In genomic region chr13:23710366-23710765, GRCh38 we compare ENCODE assay signal across 18 cellular contexts.
DNase-seq lines count a peak whose midpoint lies in the region; FAIRE-seq and TF ChIP-seq lines count a peak whose summit lies in the region.
"Had no signal": no experiment of that assay in that cellular context is flagged by ENCODE, and none has a peak within 500 bp of the region (broad histone marks: within the 10 kb centered on the region; RNA-seq: fewer than 3 reads in every experiment).

No MANE protein-coding gene starts in this region.

- H3K9me3 Mint-ChIP-seq in astrocyte (ENCODE audit: unreplicated experiment), result no peaks in the 10 kb centered on the region
- H3K9me3 Mint-ChIP-seq in chondrocyte (ENCODE audit: low read depth), result peaks cover 13% of the 10 kb centered on the region

- no peak overlapping the region for H3K4me3 Mint-ChIP-seq in astrocyte (ENCODE audit: unreplicated experiment)
- no peak overlapping the region for H3K4me3 Mint-ChIP-seq in chondrocyte (ENCODE audit: unreplicated experiment)
- H3K4me3 Mint-ChIP-seq: B cell; CD4-positive, CD25-positive, alpha-beta regulatory T cell; CD8-positive, alpha-beta T cell had no signal

- H3K4me1 Mint-ChIP-seq in astrocyte (ENCODE audit: low read depth, unreplicated experiment), result peaks cover 2% of the 10 kb centered on the region
- H3K4me1 Mint-ChIP-seq in chondrocyte (ENCODE audit: low read depth), result peaks cover 5% of the 10 kb centered on the region
- H3K4me1 Mint-ChIP-seq: B cell; CD4-positive, CD25-positive, alpha-beta regulatory T cell had no signal

- FAIRE-seq in astrocyte (lab: Jason Lieb, UNC), result peak; percentile 26
- no peak for FAIRE-seq in small intestine (lab: Jason Lieb, UNC)
- FAIRE-seq: G401.6, H54 had no signal

- H3K4me1 ChIP-seq in astrocyte (ENCODE audit: insufficient read depth, low read length), result peaks cover 4% of the 10 kb centered on the region
- H3K4me1 ChIP-seq in small intestine (ENCODE audit: control insufficient read depth in 2 of 2, insufficient read depth in 1 of 2, low read depth in 1 of 2, low read length in 1 of 2), result no peaks in the 10 kb centered on the region
- H3K4me1 ChIP-seq: BLaER1, Caco-2, HAP-1 had no signal

- no peaks in the 10 kb centered on the region for H3K79me2 ChIP-seq in astrocyte (ENCODE audit: insufficient read depth, low read length)

- H2AFZ ChIP-seq in astrocyte (ENCODE audit: low read depth, low read length), result no peak overlapping the region

- DNase-seq in astrocyte (ENCODE audit: low read depth), result no peak
- peak; percentile 38 for DNase-seq in epithelial cell of esophagus (ENCODE audit: low read depth)
- DNase-seq in fibroblast of peridontal ligament (ENCODE audit: extremely low read depth), result peak; percentile 61
- DNase-seq in small intestine, result no peak
- no peak for DNase-seq in iPS-NIHi11 (ENCODE audit: low spot score)
- DNase-seq in chondrocyte (ENCODE audit: low spot score), result no peak
- DNase-seq: Caco-2; CD4-positive, CD25-positive, alpha-beta regulatory T cell; CD8-positive, alpha-beta T cell; DMS153; DND-41; GOT3 had no signal

- H3K4me2 ChIP-seq in astrocyte (ENCODE audit: low read length), result no peak overlapping the region
- H3K4me2 ChIP-seq: BLaER1 had no signal

- H3K36me3 Mint-ChIP-seq in astrocyte (ENCODE audit: low read depth, unreplicated experiment) (no peaks in the 10 kb centered on the region), chondrocyte (ENCODE audit: low read depth) (peaks cover 7% of the 10 kb centered on the region)
- H3K36me3 Mint-ChIP-seq: CD4-positive, CD25-positive, alpha-beta regulatory T cell; CD8-positive, alpha-beta T cell had no signal

- H4K20me1 ChIP-seq in astrocyte (ENCODE audit: insufficient read depth, low read length), result no peaks in the 10 kb centered on the region
- H4K20me1 ChIP-seq: BLaER1 had no signal

- H3K27ac ChIP-seq in astrocyte (ENCODE audit: low read depth, low read length), result no peak overlapping the region
- no peak overlapping the region for H3K27ac ChIP-seq in small intestine (ENCODE audit: low read depth in 1 of 2, low read length in 1 of 2)
- H3K27ac ChIP-seq: BLaER1, C4-2B had no signal

- H3K36me3 ChIP-seq in astrocyte (ENCODE audit: insufficient read depth, low read length) (no peaks in the 10 kb centered on the region), small intestine (ENCODE audit: control insufficient read depth in 2 of 2, insufficient read depth in 2 of 2, low read length in 2 of 2) (no peaks in the 10 kb centered on the region)
- H3K36me3 ChIP-seq: BLaER1, HAP-1 had no signal

- H3K27me3 ChIP-seq in astrocyte (ENCODE audit: insufficient read depth, low read length) (no peaks in the 10 kb centered on the region), small intestine (ENCODE audit: control insufficient read depth in 2 of 2, insufficient read depth in 2 of 2, low read length in 2 of 2) (no peaks in the 10 kb centered on the region)
- H3K27me3 ChIP-seq: BLaER1 had no signal

- no peak overlapping the region for H3K27ac Mint-ChIP-seq in astrocyte (ENCODE audit: unreplicated experiment)
- H3K27ac Mint-ChIP-seq in chondrocyte (ENCODE audit: unreplicated experiment), result no peak overlapping the region
- H3K27ac Mint-ChIP-seq: CD4-positive, CD25-positive, alpha-beta regulatory T cell; CD8-positive, alpha-beta T cell had no signal

- no peak overlapping the region for H3K9ac ChIP-seq in astrocyte (ENCODE audit: low read length)
- H3K9ac ChIP-seq: BLaER1 had no signal

- 80 to 95% (median 82%) methylated on average over 1 of the region's 1 CpG for WGBS in small intestine, 3 donors

- H3K27me3 Mint-ChIP-seq in astrocyte (ENCODE audit: low read depth, unreplicated experiment) (no peaks in the 10 kb centered on the region), chondrocyte (ENCODE audit: low read depth) (no peaks in the 10 kb centered on the region)

- H3K9me3 ChIP-seq in astrocyte (ENCODE audit: insufficient read depth, low read depth, low read length), result peaks cover 3% of the 10 kb centered on the region
- no peaks in the 10 kb centered on the region for H3K9me3 ChIP-seq in small intestine (ENCODE audit: control insufficient read depth, low read depth)
- H3K9me3 ChIP-seq: Caco-2, HAP-1 had no signal

- no peak overlapping the region for H3K4me3 ChIP-seq in astrocyte (ENCODE audit: insufficient read depth, low read depth, low read length)
- H3K4me3 ChIP-seq in epithelial cell of esophagus (ENCODE audit: low read length), result no peak overlapping the region
- no peak overlapping the region for H3K4me3 ChIP-seq in small intestine (ENCODE audit: low read depth in 1 of 2, low read length in 2 of 2)
- H3K4me3 ChIP-seq: BLaER1, HAP-1 had no signal

- TF ChIP-seq CTCF in astrocyte (IDR thresholded peaks at IDR 0.05; ENCODE audit: insufficient read depth, low read depth, low read length) (no peak), epithelial cell of esophagus (IDR thresholded peaks at IDR 0.05; ENCODE audit: insufficient read depth, low read depth, low read length, missing control alignments) (no peak), chondrocyte (IDR thresholded peaks at IDR 0.05) (no peak)

Comparison
In these comparisons a context has a peak if more than half of its experiments do, and no peak if none do; other contexts are left out.
1. DNase-seq: peak in epithelial cell of esophagus (single experiment) and fibroblast of peridontal ligament (single experiment); none in astrocyte (single experiment), small intestine (single experiment), iPS-NIHi11 (single experiment) and chondrocyte (single experiment).